35 cellular contexts compared by ENCODE assay signal in the genomic region with DNA sequence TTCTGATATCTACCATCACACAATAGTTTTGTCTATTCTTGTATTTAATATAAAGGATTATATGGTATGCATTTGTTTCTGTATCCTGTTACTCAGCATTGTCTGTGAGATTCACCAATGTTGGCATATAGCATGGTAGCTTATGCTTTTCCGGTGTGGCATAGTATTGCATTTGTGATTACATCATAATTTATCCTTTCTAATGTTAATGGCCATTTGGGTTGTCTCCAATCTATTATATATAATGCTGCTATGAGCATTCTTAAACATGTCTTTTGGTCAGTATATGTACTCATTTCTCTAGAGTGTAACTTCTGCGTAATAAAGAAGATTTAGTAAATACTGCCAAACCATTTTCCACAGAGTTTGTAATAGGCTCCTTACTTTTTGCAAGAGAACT. TPM values are rescaled to one million over a fixed set of nuclear protein-coding genes. Genes with fewer than 3 reads are reported as not detected.
DNase-seq lines count a peak whose midpoint lies in the region; ATAC-seq, FAIRE-seq and TF ChIP-seq lines count a peak whose summit lies in the region.
"Had no signal": no experiment of that assay in that cellular context is flagged by ENCODE, and none has a peak within 500 bp of the region (broad histone marks: within the 10 kb centered on the region; RNA-seq: fewer than 3 reads in every experiment).

No MANE protein-coding gene starts in this region.

- dilution Hi-C loops in IMR-90 (cut with HindIII; ENCODE audit: low sequenced_read_pairs, unreplicated experiment), result no loop called here

- BruUV-seq in HepG2 (replicated peaks; lab: Mats Ljungman, UMichigan) (no TSS peak), IMR-90 (replicated peaks; lab: Mats Ljungman, UMichigan) (no TSS peak)

- H3K9me3 Mint-ChIP-seq in naive thymus-derived CD8-positive, alpha-beta T cell, result peaks cover 0 to 14% (median 0%) of the 10 kb centered on the region in 9 donors
- H3K9me3 Mint-ChIP-seq: CD4-positive, alpha-beta T cell; CD8-positive, alpha-beta memory T cell; CD8-positive, alpha-beta T cell had no signal

- ATAC-seq in HepG2, result no peak
- ATAC-seq in right lobe of liver, result no peak
- no peak for ATAC-seq in IMR-90 (ENCODE audit: low read depth)
- no peak for ATAC-seq in naive thymus-derived CD8-positive, alpha-beta T cell
- ATAC-seq: A549; CD8-positive, alpha-beta T cell had no signal

- H3K27ac ChIP-seq in HepG2 (ENCODE audit: extremely low read length, insufficient read depth, low read length) (no peak overlapping the region), right lobe of liver (no peak overlapping the region), HEK293 (ENCODE audit: extremely low read depth, low read depth, low read length) (no peak overlapping the region), IMR-90 (ENCODE audit: insufficient read depth, low read length) (no peak overlapping the region)
- H3K27ac ChIP-seq: 22Rv1; A549; BLaER1; BLaER1 treated with 17β-estradiol and CSF1 and Interleukin-3, amounts not matched to agents 10 nM and 100 nM; C4-2B had no signal

- no peak overlapping the region for H4K91ac ChIP-seq in IMR-90 (ENCODE audit: insufficient read depth, low read depth, low read length)

- FAIRE-seq in HepG2 (lab: Jason Lieb, UNC), result no peak
- FAIRE-seq: A204.1, A549, D721Med had no signal

- H3K4me1 Mint-ChIP-seq in naive thymus-derived CD8-positive, alpha-beta T cell, result peaks cover 6 to 13% (median 11%) of the 10 kb centered on the region in 4 donors
- H3K4me1 Mint-ChIP-seq: CD14-positive monocyte had no signal

- in situ Hi-C loops in HepG2 (cut with HindIII; ENCODE audit: extremely low pct_ligation_motif_present, low pct_unique_long_range_greater_than_20kb) (no loop called here), IMR-90 (cut with MboI; ENCODE audit: low sequenced_read_pairs) (no loop called here)

- no peak for TF ChIP-seq EP300 in HepG2 (IDR thresholded peaks at IDR 0.05; ENCODE audit: low read depth in 2 of 2, low read length in 2 of 2)
- TF ChIP-seq EP300 in HepG2 (CRISPR knock-in tag; IDR thresholded peaks at IDR 0.05; ENCODE audit: borderline replicate concordance), result no peak

- no peaks in the 10 kb centered on the region for H3K36me3 ChIP-seq in HepG2 (replicated peaks in 1 of 2; ENCODE audit: control insufficient read depth in 1 of 2, insufficient read depth in 2 of 2, low read length in 2 of 2)
- H3K36me3 ChIP-seq in right lobe of liver, result no peaks in the 10 kb centered on the region
- peaks cover 0 to 3% of the 10 kb centered on the region in 2 experiments; a peak in 1 of 3 replicates for H3K36me3 ChIP-seq in HEK293 (ENCODE audit: control insufficient read depth in 2 of 2, insufficient read depth in 1 of 2, low read length in 2 of 2)
- H3K36me3 ChIP-seq in IMR-90 (ENCODE audit: control insufficient read depth, insufficient read depth, low read length), result no peaks in the 10 kb centered on the region; the same call in 1 of the 2 replicates
- H3K36me3 ChIP-seq: BE2C, BLaER1 had no signal

- H3K27me3 ChIP-seq in HepG2 (ENCODE audit: control insufficient read depth in 1 of 2, insufficient read depth in 2 of 2, low read length in 2 of 2) (no peaks in the 10 kb centered on the region), right lobe of liver (no peaks in the 10 kb centered on the region), IMR-90 (ENCODE audit: control insufficient read depth, insufficient read depth, low read length) (no peaks in the 10 kb centered on the region)
- H3K27me3 ChIP-seq: BE2C; BLaER1; BLaER1 treated with 17β-estradiol and CSF1 and Interleukin-3, amounts not matched to agents 10 nM and 100 nM had no signal

- no peak overlapping the region for H3K23ac ChIP-seq in IMR-90 (ENCODE audit: low read depth, low read length)

- H3K4me3 ChIP-seq in HepG2 (replicated peaks in 1 of 3; ENCODE audit: insufficient read depth in 1 of 3, low read depth in 2 of 3, low read length in 3 of 3) (no peak overlapping the region), right lobe of liver (no peak overlapping the region), HEK293 (ENCODE audit: low read depth, low read length) (no peak overlapping the region), IMR-90 (ENCODE audit: insufficient read depth, low read depth, low read length) (no peak overlapping the region)
- H3K4me3 ChIP-seq: A549; BLaER1; BLaER1 treated with 17β-estradiol and CSF1 and Interleukin-3, amounts not matched to agents 10 nM and 100 nM had no signal

- no peak for TF ChIP-seq RAD21 in HepG2 (CRISPR knock-in tag; IDR thresholded peaks at IDR 0.05)
- TF ChIP-seq RAD21 in IMR-90 (IDR thresholded peaks at IDR 0.05; ENCODE audit: low read length), result no peak

- peaks cover 3% of the 10 kb centered on the region; the same call in 1 of the 2 replicates for H3K9me1 ChIP-seq in IMR-90 (ENCODE audit: insufficient read depth, low read length)

- no peak overlapping the region for H3K4ac ChIP-seq in IMR-90 (ENCODE audit: low read depth, low read length)

- no peak overlapping the region for H2BK20ac ChIP-seq in IMR-90 (ENCODE audit: low read depth, low read length)

- POLR2A ChIA-PET in HepG2 (lab: Yijun Ruan, JAX) (no interaction called here), HEK293 (lab: Yijun Ruan, JAX) (no interaction called here), IMR-90 (lab: Charles Lee; ENCODE audit: unreplicated experiment) (no interaction called here)
- POLR2A ChIA-PET in naive thymus-derived CD8-positive, alpha-beta T cell (lab: Charles Lee), result no interaction called here

- H3K4me2 ChIP-seq in HepG2 (ENCODE audit: low read depth, low read length) (no peak overlapping the region), IMR-90 (ENCODE audit: low read depth, low read length) (no peak overlapping the region)
- H3K4me2 ChIP-seq: A549; BLaER1; BLaER1 treated with 17β-estradiol and CSF1 and Interleukin-3, amounts not matched to agents 10 nM and 100 nM had no signal

- TF ChIP-seq POLR2A in HepG2 (IDR thresholded peaks at IDR 0.05; ENCODE audit: insufficient read depth in 1 of 2, low read depth in 2 of 2, low read length in 2 of 2) (no peak), right lobe of liver (IDR thresholded peaks at IDR 0.05) (no peak), IMR-90 (IDR thresholded peaks at IDR 0.05; ENCODE audit: low read depth, low read length) (no peak)

- H2AK9ac ChIP-seq in IMR-90 (replicated peaks; ENCODE audit: low read depth, low read length, poor library complexity), result no peak overlapping the region

- no peaks in the 10 kb centered on the region for H3K27me3 Mint-ChIP-seq in naive thymus-derived CD8-positive, alpha-beta T cell
- H3K27me3 Mint-ChIP-seq: B cell; CD4-positive, alpha-beta memory T cell; CD4-positive, alpha-beta T cell; CD4-positive, CD25-positive, alpha-beta regulatory T cell; CD8-positive, alpha-beta memory T cell had no signal

- H2BK120ac ChIP-seq in IMR-90 (ENCODE audit: low read depth, low read length), result no peak overlapping the region

- no peak overlapping the region for H3K56ac ChIP-seq in IMR-90 (ENCODE audit: extremely low read depth, insufficient read depth, low read length)

- CTCF ChIA-PET in HepG2 (lab: Yijun Ruan, JAX; ENCODE audit: low intra/inter-chr PET ratio, low total read pairs), result no interaction called here
- CTCF ChIA-PET in HEK293 (lab: Yijun Ruan, JAX), result no interaction called here
- CTCF ChIA-PET in IMR-90 (lab: Yijun Ruan, JAX), result no interaction called here

- DNase-seq in HepG2 (ENCODE audit: low spot score) (no peak), right lobe of liver (no peak), IMR-90 (no peak), cerebellar nuclear complex (lab: John Stamatoyannopoulos, UW) (no peak)
- no peak for DNase-seq in naive thymus-derived CD8-positive, alpha-beta T cell
- DNase-seq: 8988T; ACHN; AML-193; BE2C; C1 segment of cervical spinal cord; Caco-2; Calu3; CD4-positive, alpha-beta memory T cell; CD4-positive, alpha-beta T cell; CD4-positive, CD25-positive, alpha-beta regulatory T cell; CD8-positive, alpha-beta memory T cell; CD8-positive, alpha-beta T cell; COR-L47; DMS 273 treated with DMSO at 0.1 percent for 48 hours; DMS153; DMS53; DMS79; DMS79 treated with DMSO at 0.1 percent for 48 hours; DND-41; EL had no signal

- no peak overlapping the region for H3K18ac ChIP-seq in IMR-90 (ENCODE audit: low read depth, low read length)

- H2BK5ac ChIP-seq in IMR-90 (ENCODE audit: low read depth, low read length, poor library complexity, severe bottlenecking), result no peak overlapping the region

- H3K9ac ChIP-seq in HepG2 (ENCODE audit: insufficient read depth, low read depth, low read length) (no peak overlapping the region), IMR-90 (ENCODE audit: low read depth, low read length) (no peak overlapping the region)
- H3K9ac ChIP-seq: BLaER1; BLaER1 treated with 17β-estradiol and CSF1 and Interleukin-3, amounts not matched to agents 10 nM and 100 nM had no signal

- 0 out of 4 replicates have a peak, but pooled peaks cover 0 to 3% of the 10 kb centered on the region in 2 experiments for H3K79me1 ChIP-seq in IMR-90 (ENCODE audit: low read depth in 1 of 2, low read length in 2 of 2)

- H4K20me1 ChIP-seq in HepG2 (ENCODE audit: insufficient read depth, low read length) (no peaks in the 10 kb centered on the region), IMR-90 (ENCODE audit: insufficient read depth, low read length) (no peaks in the 10 kb centered on the region)
- H4K20me1 ChIP-seq: BLaER1 had no signal

- H3K9me3 ChIP-seq in HepG2 (ENCODE audit: low read length) (no peaks in the 10 kb centered on the region), right lobe of liver (no peaks in the 10 kb centered on the region), HEK293 (ENCODE audit: control insufficient read depth, insufficient read depth, low read depth, low read length) (no peaks in the 10 kb centered on the region), IMR-90 (ENCODE audit: control insufficient read depth, insufficient read depth, low read length) (no peaks in the 10 kb centered on the region)
- H3K9me3 ChIP-seq: A549; BE2C; BLaER1; BLaER1 treated with 17β-estradiol and CSF1 and Interleukin-3, amounts not matched to agents 10 nM and 100 nM; Caco-2 had no signal

- H2BK15ac ChIP-seq in IMR-90 (ENCODE audit: low read depth, low read length), result no peak overlapping the region

- H3K4me1 ChIP-seq in HepG2 (ENCODE audit: insufficient read depth, low read length) (peaks cover 34% of the 10 kb centered on the region), right lobe of liver (no peaks in the 10 kb centered on the region), HEK293 (ENCODE audit: control insufficient read depth, insufficient read depth, low read length) (no peaks in the 10 kb centered on the region), IMR-90 (ENCODE audit: control insufficient read depth, insufficient read depth, low read length) (no peaks in the 10 kb centered on the region)
- H3K4me1 ChIP-seq: A549; BE2C; BLaER1; BLaER1 treated with 17β-estradiol and CSF1 and Interleukin-3, amounts not matched to agents 10 nM and 100 nM; Caco-2 had no signal

- no peaks in the 10 kb centered on the region for H3K36me3 Mint-ChIP-seq in naive thymus-derived CD8-positive, alpha-beta T cell
- H3K36me3 Mint-ChIP-seq: CD4-positive, alpha-beta memory T cell; CD8-positive, alpha-beta T cell had no signal

- H2AFZ ChIP-seq in HepG2 (ENCODE audit: low read length), result no peak overlapping the region
- no peak overlapping the region for H2AFZ ChIP-seq in IMR-90 (replicated peaks; ENCODE audit: low read length, poor library complexity)

- no peak overlapping the region for H3K27ac Mint-ChIP-seq in naive thymus-derived CD8-positive, alpha-beta T cell
- H3K27ac Mint-ChIP-seq: B cell; CD14-positive monocyte; CD4-positive, alpha-beta T cell; CD4-positive, CD25-positive, alpha-beta regulatory T cell; CD8-positive, alpha-beta memory T cell; CD8-positive, alpha-beta T cell had no signal

- intact Hi-C loops in HepG2 (cut with micrococcal nuclease; ENCODE audit: unreplicated experiment) (no loop called here), right lobe of liver (cut with DNase I) (no loop called here), IMR-90 (cut with micrococcal nuclease) (no loop called here)

- no peaks in the 10 kb centered on the region for H3K79me2 ChIP-seq in HepG2 (ENCODE audit: insufficient read depth, low read length)

- WGBS in HepG2 (ENCODE audit: low lambda C conversion rate), result 95% methylated on average over 2 of the region's 2 CpGs
- 97% methylated on average over 2 of the region's 2 CpGs for WGBS in right lobe of liver (ENCODE audit: insufficient coverage, low coverage, low lambda C conversion rate, missing lambda C conversion rate)
- WGBS in IMR-90 (ENCODE audit: extremely low coverage in 2 of 2, insufficient read length in 1 of 2), 2 experiments, result no CpG with 5 or more reads among the region's 2 CpGs

- no peak overlapping the region for H4K8ac ChIP-seq in IMR-90 (ENCODE audit: low read depth in 2 of 2, low read length in 2 of 2)

- H2AK5ac ChIP-seq in IMR-90 (ENCODE audit: low read depth, low read length), result no peak overlapping the region

- TF ChIP-seq CTCF in HepG2 (CRISPR knock-in tag; IDR thresholded peaks at IDR 0.05), result no peak
- no peak for TF ChIP-seq CTCF in right lobe of liver (IDR thresholded peaks at IDR 0.05)
- no peak for TF ChIP-seq CTCF in HEK293 (tag by site-specific recombination; IDR thresholded peaks at IDR 0.05)
- TF ChIP-seq CTCF in IMR-90 (conservative IDR thresholded peaks at IDR 0.05; ENCODE audit: low read depth, low read length), result no peak

- H4K5ac ChIP-seq in IMR-90 (ENCODE audit: low read depth, low read length), result no peak overlapping the region

- H3K4me3 Mint-ChIP-seq in naive thymus-derived CD8-positive, alpha-beta T cell, result no peak overlapping the region
- H3K4me3 Mint-ChIP-seq: B cell; CD14-positive monocyte; CD4-positive, alpha-beta memory T cell; CD4-positive, alpha-beta T cell; CD4-positive, CD25-positive, alpha-beta regulatory T cell; CD8-positive, alpha-beta memory T cell; CD8-positive, alpha-beta T cell had no signal

- no peak overlapping the region for H3K14ac ChIP-seq in IMR-90 (replicated peaks; ENCODE audit: low read depth, low read length)

RNA-seq across cellular contexts. Expression of a gene that starts 40.9 kb away (rescaled TPM):
- total RNA-seq in HepG2 (2016; rRNA removed; fragmentation: Illumina TruSeq; extraction: Trizol) (10.0 and 10.3 TPM in 2 replicates), right lobe of liver (under 1 TPM; 0.12 to 0.80 (median 0.42) TPM), IMR-90 (2012; rRNA removed) (under 0.01 TPM in 2 replicates)
- total RNA-seq in HepG2 (2016; cell fraction: cytosol; rRNA removed; fragmentation: Illumina TruSeq; extraction: Trizol; ENCODE audit: low read depth), result 2.2 and 2.4 TPM in 2 replicates
- 7.8 and 10.1 TPM in 2 replicates for total RNA-seq in HepG2 (2016; cell fraction: insoluble cytoplasmic fraction; rRNA removed; fragmentation: Illumina TruSeq; extraction: Trizol)
- 7.6 and 8.3 TPM in 2 replicates for total RNA-seq in HepG2 (2016; cell fraction: membrane; rRNA removed; fragmentation: Illumina TruSeq; extraction: Trizol)
- 8.2 and 9.3 TPM in 2 replicates for total RNA-seq in HepG2 (2016; cell fraction: nucleus; rRNA removed; fragmentation: Illumina TruSeq; extraction: Trizol)
- polyA plus RNA-seq in HepG2 (2011; rRNA removed) (8.7 and 10.5 TPM in 2 replicates), IMR-90 (2012; rRNA removed) (0.16 and 0.21 TPM in 2 replicates)
- polyA plus RNA-seq in HepG2 (2011; cell fraction: cytosol; rRNA removed), result 6.4 and 8.9 TPM in 2 replicates
- 20.6 and 24.5 TPM in 2 replicates for polyA plus RNA-seq in HepG2 (2011; cell fraction: nucleus; rRNA removed)
- 5.6 and 9.4 TPM in 2 replicates for polyA plus RNA-seq in HepG2 (2012)
- polyA plus RNA-seq in HepG2 (2016; cell fraction: cytosol; fragmentation: Illumina TruSeq; extraction: Trizol; ENCODE audit: low read depth), result 1.7 and 1.8 TPM in 2 replicates
- polyA plus RNA-seq in HepG2 (2016; cell fraction: insoluble cytoplasmic fraction; fragmentation: Illumina TruSeq; extraction: Trizol; ENCODE audit: low read depth), result 9.4 and 11.2 TPM in 2 replicates
- polyA plus RNA-seq in HepG2 (2016; cell fraction: membrane; fragmentation: Illumina TruSeq; extraction: Trizol; ENCODE audit: low read depth), result 5.1 and 6.1 TPM in 2 replicates
- polyA plus RNA-seq in HepG2 (2016; cell fraction: nucleus; fragmentation: Illumina TruSeq; extraction: Trizol; ENCODE audit: insufficient read depth, low read depth), result 17.1 and 17.5 TPM in 2 replicates
- polyA minus RNA-seq in HepG2 (2011; rRNA and poly(A)+ RNA removed; ENCODE audit: low replicate concordance), result 1.0 and 21.8 TPM in 2 replicates
- polyA minus RNA-seq in HepG2 (2011; cell fraction: cytosol; rRNA and poly(A)+ RNA removed), result 6.8 and 9.8 TPM in 2 replicates
- 14.0 and 15.8 TPM in 2 replicates for polyA minus RNA-seq in HepG2 (2011; cell fraction: nucleus; rRNA and poly(A)+ RNA removed)
- 0.05 and 0.12 TPM in 2 replicates for polyA plus RNA-seq in IMR-90 (2012; cell fraction: cytosol; rRNA removed)
- polyA plus RNA-seq in IMR-90 (2012; cell fraction: nucleus; rRNA removed; ENCODE audit: low replicate concordance), result 0.85 and 1.0 TPM in 2 replicates
- 10 to 100 TPM; 18.2 to 22.4 TPM for total RNA-seq in naive thymus-derived CD8-positive, alpha-beta T cell
- polyA plus RNA-seq in naive thymus-derived CD8-positive, alpha-beta T cell, result 10 to 100 TPM in 1 of 3 donors, 1 to 10 TPM in 2; 5.6 to 12.4 (median 6.7) TPM
- polyA plus RNA-seq: CD14-positive monocyte had no signal
